In the genomic region with DNA sequence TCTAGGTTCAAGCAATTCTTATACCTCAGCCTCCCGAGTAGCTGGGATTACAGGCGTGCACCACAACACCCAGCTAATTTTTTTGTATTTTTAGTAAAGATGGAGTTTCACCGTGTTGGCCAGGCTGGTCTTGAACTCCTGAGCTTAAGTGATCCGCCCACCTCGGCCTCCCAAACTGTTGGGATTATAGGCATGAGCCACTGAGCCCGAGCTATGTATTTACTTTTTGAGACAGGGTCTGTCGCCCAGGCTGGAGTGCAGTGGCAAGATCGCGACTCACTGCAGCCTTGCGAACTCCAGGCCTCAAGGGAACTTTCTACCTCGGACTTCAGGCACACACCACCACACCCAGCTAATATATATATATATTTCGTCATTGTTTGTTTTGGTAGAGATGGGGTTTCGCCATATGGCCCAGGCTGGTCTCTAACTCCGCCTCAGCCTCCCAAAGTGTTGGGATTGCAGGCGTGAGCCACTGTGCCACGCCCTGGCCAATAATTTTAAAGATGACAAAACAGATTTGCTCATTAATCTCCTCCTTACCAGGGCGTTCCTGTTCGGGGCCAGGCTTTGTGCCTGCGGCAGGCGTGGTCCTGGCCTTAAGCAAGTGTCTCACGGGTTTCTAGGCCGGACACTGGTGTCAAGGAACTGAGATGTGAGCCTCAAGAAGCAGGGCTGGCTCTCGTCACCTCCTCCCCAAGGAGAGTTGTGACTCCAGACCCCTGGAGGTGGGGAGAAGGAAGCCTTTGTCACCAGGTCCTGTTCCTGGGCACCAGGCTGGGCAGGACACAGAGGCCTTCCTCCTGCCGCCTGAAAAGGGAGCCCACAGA, we compare ENCODE assay signal across 13 cellular contexts. TPM values are rescaled to one million over a fixed set of nuclear protein-coding genes. Genes with fewer than 3 reads are reported as not detected.
DNase-seq lines count a peak whose midpoint lies in the region; TF ChIP-seq lines count a peak whose summit lies in the region.
"Had no signal": no experiment of that assay in that cellular context is flagged by ENCODE, and none has a peak within 500 bp of the region (broad histone marks: within the 10 kb centered on the region; RNA-seq: fewer than 3 reads in every experiment).

No MANE protein-coding gene starts in this region.

- no peaks in the 10 kb centered on the region for H3K36me3 Mint-ChIP-seq in T-helper 2 cell treated with Interferon-gamma antibody and Interleukin-4, amounts not matched to agents 5 μg/mL and 100 μg/mL, for 36 hours (ENCODE audit: low read depth)

- H3K4me1 ChIP-seq in duodenal mucosa (ENCODE audit: control insufficient read depth in 1 of 2, insufficient read depth in 2 of 2, low read length in 2 of 2), result peaks cover 9 to 11% of the 10 kb centered on the region in 2 donors
- H3K4me1 ChIP-seq in prostate gland (replicated peaks), result peaks cover 6% of the 10 kb centered on the region

- peaks cover 10% of the 10 kb centered on the region for H3K27me3 Mint-ChIP-seq in T-helper 2 cell treated with Interferon-gamma antibody and Interleukin-4, amounts not matched to agents 5 μg/mL and 100 μg/mL, for 36 hours (ENCODE audit: low read depth)

- H3K9me3 Mint-ChIP-seq in T-helper 2 cell treated with Interferon-gamma antibody and Interleukin-4, amounts not matched to agents 5 μg/mL and 100 μg/mL, for 36 hours, result no peaks in the 10 kb centered on the region

- no peak overlapping the region for H3K27ac Mint-ChIP-seq in T-helper 2 cell treated with Interferon-gamma antibody and Interleukin-4, amounts not matched to agents 5 μg/mL and 100 μg/mL, for 36 hours
- H3K27ac Mint-ChIP-seq: activated CD4-positive, alpha-beta T cell treated with anti-CD3 and anti-CD28 coated beads for 36 hours had no signal

- TF ChIP-seq CTCF in NB4 (IDR thresholded peaks at IDR 0.05; ENCODE audit: low read depth, low read length) (no peak), prostate gland (IDR thresholded peaks at IDR 0.05) (no peak)

- peaks cover under 1% of the 10 kb centered on the region for H3K4me1 Mint-ChIP-seq in T-helper 2 cell treated with Interferon-gamma antibody and Interleukin-4, amounts not matched to agents 5 μg/mL and 100 μg/mL, for 36 hours (ENCODE audit: low read depth)

- H3K9ac ChIP-seq in duodenal mucosa (ENCODE audit: low read depth in 1 of 2, low read length in 2 of 2), result peak overlapping the region in 1 of 2 donors; percentile 20

- H3K36me3 ChIP-seq in duodenal mucosa (ENCODE audit: control insufficient read depth in 1 of 2, insufficient read depth in 2 of 2, low read length in 2 of 2) (no peaks in the 10 kb centered on the region), prostate gland (no peaks in the 10 kb centered on the region)
- H3K36me3 ChIP-seq: heart left ventricle, right atrium auricular region, SJSA1, tibial artery had no signal

- H3K27me3 ChIP-seq in duodenal mucosa (ENCODE audit: control insufficient read depth in 1 of 2, insufficient read depth in 2 of 2, low read length in 2 of 2) (peaks cover 11 to 17% of the 10 kb centered on the region in 2 donors), prostate gland (replicated peaks; ENCODE audit: insufficient read depth) (peaks cover 4% of the 10 kb centered on the region)

- peak overlapping the region; percentile 30 for H3K27ac ChIP-seq in duodenal mucosa (ENCODE audit: low read depth, low read length)
- H3K27ac ChIP-seq in prostate gland, result no peak overlapping the region
- H3K27ac ChIP-seq: heart left ventricle, right atrium auricular region, SJSA1, tibial artery had no signal

- intact Hi-C loops in prostate gland (cut with DNase I), result no loop called here

- no peak overlapping the region for H3K4me3 Mint-ChIP-seq in T-helper 2 cell treated with Interferon-gamma antibody and Interleukin-4, amounts not matched to agents 5 μg/mL and 100 μg/mL, for 36 hours
- H3K4me3 Mint-ChIP-seq: activated CD4-positive, alpha-beta T cell treated with anti-CD3 and anti-CD28 coated beads for 36 hours had no signal

- DNase-seq in Daoy (ENCODE audit: low read depth), result peak; percentile 71
- DNase-seq in NB4 (ENCODE audit: low read depth), result peak; percentile 78
- no peak for DNase-seq in prostate gland (ENCODE audit: low spot score)
- no peak for DNase-seq in T-helper 2 cell treated with Interferon-gamma antibody and Interleukin-4, amounts not matched to agents 5 μg/mL and 100 μg/mL, for 36 hours (ENCODE audit: low spot score)
- DNase-seq in NCI-H526 (lab: John Stamatoyannopoulos, UW), result no peak
- no peak for DNase-seq in stimulated activated CD8-positive, alpha-beta memory T cell treated with anti-CD3 and anti-CD28 coated beads, Interleukin-4, amount 100 ng/mL, for 48 hours
- DNase-seq: activated CD4-positive, alpha-beta T cell treated with anti-CD3 and anti-CD28 coated beads for 36 hours; heart left ventricle; NCI-H2081 treated with DMSO at 0.1 percent for 48 hours; tibial artery had no signal

- H3K4me3 ChIP-seq in NB4 (ENCODE audit: low read depth, low read length) (no peak overlapping the region), duodenal mucosa (ENCODE audit: low read depth in 1 of 2, low read length in 2 of 2) (no peak overlapping the region), prostate gland (no peak overlapping the region)
- H3K4me3 ChIP-seq: heart left ventricle, right atrium auricular region, SJSA1, tibial artery had no signal

- H3K9me3 ChIP-seq in duodenal mucosa (ENCODE audit: control insufficient read depth in 1 of 2, low read length in 2 of 2) (no peaks in the 10 kb centered on the region), prostate gland (no peaks in the 10 kb centered on the region)
- H3K9me3 ChIP-seq: heart left ventricle, right atrium auricular region, SJSA1, tibial artery had no signal

- WGBS in prostate gland, result 71% methylated on average over 23 of the region's 24 CpGs

- TF ChIP-seq POLR2A in NB4 (IDR thresholded peaks at IDR 0.05; ENCODE audit: extremely low read depth, insufficient read length) (no peak), prostate gland (IDR thresholded peaks at IDR 0.05) (peak; percentile 15)

RNA-seq across cellular contexts. Expression of gene NPW, which starts 4.3 kb away (rescaled TPM):
- 0.46 and 1.5 TPM in 2 replicates for total RNA-seq in Daoy (2014; rRNA removed; shearing (Covaris generic))
- total RNA-seq in prostate gland, result 1 to 10 TPM; 1.8 to 3.6 TPM
- total RNA-seq: right atrium auricular region, SJSA1 had no signal

RNA-seq across cellular contexts. Expression of gene ZNF598, which starts 5.7 kb away (rescaled TPM):
- 19.8 and 21.6 TPM in 2 replicates for total RNA-seq in Daoy (2014; rRNA removed; shearing (Covaris generic))
- total RNA-seq in prostate gland, result 10 to 100 TPM; 30.7 to 74.3 TPM

RNA-seq across cellular contexts. Expression of gene NHERF2, which starts 11.4 kb away (rescaled TPM):
- 38.1 and 41.8 TPM in 2 replicates for total RNA-seq in Daoy (2014; rRNA removed; shearing (Covaris generic))
- 100 to 1,000 TPM; 118 to 170 TPM for total RNA-seq in prostate gland

RNA-seq across cellular contexts. Expression of gene SYNGR3, which starts 25.6 kb away (rescaled TPM):
- 0.29 TPM in 1 of 2 replicates, not detected in the other for total RNA-seq in Daoy (2014; rRNA removed; shearing (Covaris generic))
- 10 to 100 TPM in 1 of 2 donors, 1 to 10 TPM in 1; 4.0 to 16.1 TPM for total RNA-seq in prostate gland

RNA-seq across cellular contexts. Expression of gene GFER, which starts 31.3 kb away (rescaled TPM):
- total RNA-seq in Daoy (2014; rRNA removed; shearing (Covaris generic)), result 22.7 and 29.7 TPM in 2 replicates
- 10 to 100 TPM; 21.1 to 26.6 TPM for total RNA-seq in prostate gland

Comparison
In these comparisons a context has a peak if more than half of its experiments do, and no peak if none do; other contexts are left out.
1. DNase-seq: peak in Daoy (single experiment) and NB4 (single experiment); none in prostate gland (single experiment), T-helper 2 cell treated with Interferon-gamma antibody and Interleukin-4, amounts not matched to agents 5 μg/mL and 100 μg/mL, for 36 hours (single experiment), NCI-H526 (0 of 2) and stimulated activated CD8-positive, alpha-beta memory T cell treated with anti-CD3 and anti-CD28 coated beads, Interleukin-4, amount 100 ng/mL, for 48 hours (single experiment).